8 cellular contexts compared by ENCODE assay signal in genomic region chr3:72887723-72888545, GRCh38. TPM values are rescaled to one million over a fixed set of nuclear protein-coding genes. Genes with fewer than 3 reads are reported as not detected.
A peak's percentile ranks its signal among the peaks of the same experiment; 100 is the strongest.
DNase-seq lines count a peak whose midpoint lies in the region; ATAC-seq and TF ChIP-seq lines count a peak whose summit lies in the region.

Gene GXYLT2 (plus strand): TSS chr3:72888046. CDS start chr3:72888234, 188 bp downstream.

- H3K9me3 ChIP-seq in DOHH2 (ENCODE audit: control insufficient read depth, insufficient read depth, low read length) (no peaks in the 10 kb centered on the region), HEK293 (ENCODE audit: control insufficient read depth, insufficient read depth, low read depth, low read length) (no peaks in the 10 kb centered on the region)

- TF ChIP-seq CTCF in DOHH2 (IDR thresholded peaks at IDR 0.05; ENCODE audit: low read depth, low read length, poor library complexity, severe bottlenecking) (no peak), HEK293 (tag by site-specific recombination; IDR thresholded peaks at IDR 0.05) (no peak), epithelial cell of esophagus (IDR thresholded peaks at IDR 0.05; ENCODE audit: insufficient read depth, low read depth, low read length, missing control alignments) (no peak)

- peak within 1 kb of the TSS; percentile 90 for H3K18ac ChIP-seq in mesendoderm (ENCODE audit: low read length)

- H3K4me1 ChIP-seq in DOHH2 (ENCODE audit: control insufficient read depth, low read length) (peaks cover 6% of the 10 kb centered on the region), HEK293 (ENCODE audit: control insufficient read depth, insufficient read depth, low read length) (peaks cover 16% of the 10 kb centered on the region), mesendoderm (ENCODE audit: control insufficient read depth, low read depth, low read length) (peaks cover 2% of the 10 kb centered on the region)

- H3K27ac ChIP-seq in DOHH2 (ENCODE audit: low read depth, low read length) (no peak within 1 kb of the TSS), HEK293 (ENCODE audit: extremely low read depth, low read depth, low read length) (peak within 1 kb of the TSS; percentile 70; the same call in 1 of the 2 replicates), mesendoderm (ENCODE audit: low read depth, low read length) (no peak within 1 kb of the TSS)

- H3K4me3 ChIP-seq in DOHH2 (ENCODE audit: low read length) = peak within 1 kb of the TSS; percentile 43
- peak within 1 kb of the TSS; percentile 55 for H3K4me3 ChIP-seq in HEK293 (ENCODE audit: low read depth, low read length)
- H3K4me3 ChIP-seq in epithelial cell of esophagus (ENCODE audit: low read length) = peak within 1 kb of the TSS; percentile 46
- peak within 1 kb of the TSS; percentile 48 for H3K4me3 ChIP-seq in mesendoderm (ENCODE audit: low read length)

- H2BK5ac ChIP-seq in mesendoderm (ENCODE audit: low read length) = no peak within 1 kb of the TSS

- no peaks in the 10 kb centered on the region for H3K36me3 Mint-ChIP-seq in stimulated activated memory B cell treated with anti-CD40 and anti-IgM and Interleukin-4, amounts not matched to agents 10 μg/mL and 1 μg/mL and 100 μg/mL, for 72 hours

- H2AK5ac ChIP-seq in mesendoderm (ENCODE audit: low read length) = no peak within 1 kb of the TSS

- no peak within 1 kb of the TSS for H3K27ac Mint-ChIP-seq in stimulated activated memory B cell treated with anti-CD40 and anti-IgM and Interleukin-4, amounts not matched to agents 10 μg/mL and 1 μg/mL and 100 μg/mL, for 72 hours

- H4K8ac ChIP-seq in mesendoderm (ENCODE audit: low read depth, low read length) = peak within 1 kb of the TSS; percentile 65

- no peaks in the 10 kb centered on the region for H3K79me1 ChIP-seq in mesendoderm (ENCODE audit: low read length)

- H3F3A ChIP-seq in DOHH2 (ENCODE audit: control insufficient read depth, insufficient read depth) = no peaks in the 10 kb centered on the region

- peak; percentile 70 for ATAC-seq in stimulated activated memory B cell treated with anti-CD40 and anti-IgM and Interleukin-4, amounts not matched to agents 10 μg/mL and 1 μg/mL and 100 μg/mL, for 72 hours

- no peaks in the 10 kb centered on the region for H4K20me1 ChIP-seq in DOHH2 (ENCODE audit: control insufficient read depth, insufficient read depth, low read depth, low read length)

- peak within 1 kb of the TSS; percentile 63 for H3K4me3 Mint-ChIP-seq in stimulated activated memory B cell treated with anti-CD40 and anti-IgM and Interleukin-4, amounts not matched to agents 10 μg/mL and 1 μg/mL and 100 μg/mL, for 72 hours

- peaks cover 10% of the 10 kb centered on the region for H3K4me1 Mint-ChIP-seq in stimulated activated memory B cell treated with anti-CD40 and anti-IgM and Interleukin-4, amounts not matched to agents 10 μg/mL and 1 μg/mL and 100 μg/mL, for 72 hours

- H3K79me2 ChIP-seq in DOHH2 (ENCODE audit: control insufficient read depth, low read length) (no peaks in the 10 kb centered on the region), mesendoderm (ENCODE audit: control insufficient read depth, insufficient read depth, low read length) (no peaks in the 10 kb centered on the region)

- POLR2A ChIA-PET in HEK293 (lab: Yijun Ruan, JAX) = interaction anchor here (0.6 kb wide), 2 partner anchors 8 to 128 kb away, joined by 3 read pairs; no protein-coding TSS in a partner anchor

- H3K27me3 ChIP-seq in DOHH2 (ENCODE audit: control insufficient read depth, low read length) (peaks cover 74% of the 10 kb centered on the region), mesendoderm (ENCODE audit: insufficient read depth, low read length, poor library complexity) (no peaks in the 10 kb centered on the region)

- peaks cover 4% of the 10 kb centered on the region for H3K9me3 Mint-ChIP-seq in stimulated activated memory B cell treated with anti-CD40 and anti-IgM and Interleukin-4, amounts not matched to agents 10 μg/mL and 1 μg/mL and 100 μg/mL, for 72 hours

- H3K36me3 ChIP-seq in DOHH2 (ENCODE audit: control insufficient read depth, low read length) (no peaks in the 10 kb centered on the region), HEK293 (ENCODE audit: control insufficient read depth in 2 of 2, insufficient read depth in 1 of 2, low read length in 2 of 2) (no peaks in the 10 kb centered on the region), mesendoderm (ENCODE audit: control insufficient read depth, insufficient read depth, low read length) (no peaks in the 10 kb centered on the region)

- H2BK15ac ChIP-seq in mesendoderm (replicated peaks; ENCODE audit: low read depth) = no peak within 1 kb of the TSS

- CTCF ChIA-PET in HEK293 (lab: Yijun Ruan, JAX) = interaction anchor here (0.6 to 2.3 kb wide), 6 partner anchors 18 to 1164 kb away, joined by 3 to 8 read pairs (median 3); no protein-coding TSS in a partner anchor

- H2BK120ac ChIP-seq in mesendoderm (ENCODE audit: low read depth, low read length) = peak within 1 kb of the TSS; percentile 78

- H3K9me2 ChIP-seq in DOHH2 (replicated peaks; ENCODE audit: control insufficient read depth, low read length) = no peaks in the 10 kb centered on the region

- no peak within 1 kb of the TSS for H4K5ac ChIP-seq in mesendoderm (ENCODE audit: low read length)

- no CpG with 5 or more reads among the region's 96 CpGs for WGBS in mesendoderm (ENCODE audit: extremely low coverage, insufficient coverage, low lambda C conversion rate)

- peak within 1 kb of the TSS; percentile 69 for H3K9ac ChIP-seq in mesendoderm (ENCODE audit: low read length)

- peak; percentile 46 for DNase-seq in NCI-H2196 (lab: John Stamatoyannopoulos, UW; ENCODE audit: unreplicated experiment)
- peak; percentile 3 to 4 for DNase-seq in activated CD4-positive, alpha-beta T cell treated with anti-CD3 and anti-CD28 coated beads, Interleukin-2, amount 50 U/mL, for 24 hours (ENCODE audit: low read depth in 1 of 2, low spot score in 1 of 2)
- peak; percentile 72 for DNase-seq in epithelial cell of esophagus (ENCODE audit: low read depth)
- peak; percentile 89 for DNase-seq in mesendoderm
- no peak for DNase-seq in DMS153 treated with DMSO at 0.1 percent for 48 hours (lab: John Stamatoyannopoulos, UW; ENCODE audit: unreplicated experiment)

- no peak within 1 kb of the TSS for H3K4ac ChIP-seq in mesendoderm (ENCODE audit: low read depth, low read length)

- no peak within 1 kb of the TSS for H3K23ac ChIP-seq in mesendoderm (ENCODE audit: low read length)

- H3K4me2 ChIP-seq in DOHH2 (ENCODE audit: low read length) (peak within 1 kb of the TSS; percentile 50), mesendoderm (ENCODE audit: low read length) (peak within 1 kb of the TSS; percentile 95)

- H3K27me3 Mint-ChIP-seq in stimulated activated memory B cell treated with anti-CD40 and anti-IgM and Interleukin-4, amounts not matched to agents 10 μg/mL and 1 μg/mL and 100 μg/mL, for 72 hours = peaks cover 67% of the 10 kb centered on the region

- H3K56ac ChIP-seq in mesendoderm (ENCODE audit: low read length) = peak within 1 kb of the TSS; percentile 78

TF ChIP-seq in HEK293, 187 proteins besides CTCF, POLR2A, EP300 and RAD21 (continues in another document):
- TF ChIP-seq ZNF518A (tag by site-specific recombination; conservative IDR thresholded peaks at IDR 0.05; ENCODE audit: low read depth) = no peak
- no peak for TF ChIP-seq ZSCAN4 (tag by site-specific recombination; IDR thresholded peaks at IDR 0.05)
- TF ChIP-seq ZNF654 (tag by site-specific recombination; IDR thresholded peaks at IDR 0.05; ENCODE audit: low read depth) = no peak
- no peak for TF ChIP-seq ZNF510 (tag by site-specific recombination; IDR thresholded peaks at IDR 0.05; ENCODE audit: insufficient replicate concordance)
- TF ChIP-seq ZNF354C (tag by site-specific recombination; IDR thresholded peaks at IDR 0.05; ENCODE audit: borderline replicate concordance, low read depth) = no peak
- no peak for TF ChIP-seq ZNF211 (tag by site-specific recombination; IDR thresholded peaks at IDR 0.05; ENCODE audit: low read depth)

RNA-seq across cellular contexts. Expression of gene GXYLT2, which starts in this region (rescaled TPM):
- polyA plus RNA-seq in mesendoderm (2013, experiment 1 of 2) = 2.1 TPM
- polyA plus RNA-seq in mesendoderm (2013, experiment 2 of 2) = 2.2 TPM
